ENCODE assay signal across 1 cellular context in genomic region chr1:11279630-11280029, GRCh38.
TF ChIP-seq lines count a peak whose summit lies in the region.

No MANE protein-coding gene starts in this region.

TF ChIP-seq in K562, 482 proteins besides CTCF, POLR2A, EP300 and RAD21:
- TF ChIP-seq NR0B1 (IDR thresholded peaks at IDR 0.05; ENCODE audit: partially characterized antibody) (no peak), TAL1 (IDR thresholded peaks at IDR 0.05) (0 out of 2 replicates have a peak, but pooled peaks have one; percentile 24), ZBTB40 (IDR thresholded peaks at IDR 0.05) (peak; percentile 66), ZBTB40 (CRISPR knock-in tag; IDR thresholded peaks at IDR 0.05) (no peak), E4F1 (CRISPR knock-in tag; IDR thresholded peaks at IDR 0.05; ENCODE audit: borderline replicate concordance) (no peak), FOSL1 (tag; conservative IDR thresholded peaks at IDR 0.05) (peak; percentile 48; the same call in 1 of the 2 replicates), CREM (IDR thresholded peaks at IDR 0.05; ENCODE audit: low read depth) (0 out of 2 replicates have a peak, but pooled peaks have one; percentile 24), ZNF586 (CRISPR knock-in tag; conservative IDR thresholded peaks at IDR 0.05) (no peak), DPF2 (IDR thresholded peaks at IDR 0.05) (peak; percentile 73), ARID1B (IDR thresholded peaks at IDR 0.05) (peak; percentile 62), VEZF1 (CRISPR knock-in tag; IDR thresholded peaks at IDR 0.05) (peak; percentile 43; the same call in 1 of the 2 replicates), ATF7 (IDR thresholded peaks at IDR 0.05) (0 out of 2 replicates have a peak, but pooled peaks have one; percentile 70), TCF3 (CRISPR knock-in tag; IDR thresholded peaks at IDR 0.05) (peak; percentile 33; the same call in 1 of the 2 replicates), SLC30A9 (CRISPR knock-in tag; IDR thresholded peaks at IDR 0.05) (no peak), ATF3 (IDR thresholded peaks at IDR 0.05) (peak; percentile 89), ATF3 (CRISPR knock-in tag; conservative IDR thresholded peaks at IDR 0.05) (no peak; the same call in 1 of the 2 replicates), SMARCE1 (IDR thresholded peaks at IDR 0.05) (0 out of 2 replicates have a peak, but pooled peaks have one; percentile 29), MAFG (tag; conservative IDR thresholded peaks at IDR 0.05) (no peak), TEAD4 (IDR thresholded peaks at IDR 0.05; ENCODE audit: low read length) (peak; percentile 42; the same call in 1 of the 2 replicates), TEAD4 (CRISPR knock-in tag; IDR thresholded peaks at IDR 0.05; ENCODE audit: borderline replicate concordance) (no peak), SMARCA4 (IDR thresholded peaks at IDR 0.05) (peak; percentile 55; the same call in 1 of the 2 replicates), JUND (IDR thresholded peaks at IDR 0.05; ENCODE audit: borderline replicate concordance, low read depth, low read length) (peak; percentile 89), JUND (tag; IDR thresholded peaks at IDR 0.05; ENCODE audit: borderline replicate concordance, low read depth, low read length) (peak; percentile 80; the same call in 1 of the 3 replicates), CBFA2T3 (IDR thresholded peaks at IDR 0.05) (peak; percentile 59), JUN (IDR thresholded peaks at IDR 0.05; ENCODE audit: borderline replicate concordance, low read depth, low read length) (peak; percentile 71; the same call in 1 of the 2 replicates), JUN (CRISPR knock-in tag; IDR thresholded peaks at IDR 0.05; ENCODE audit: borderline replicate concordance) (no peak), CBFA2T2 (conservative IDR thresholded peaks at IDR 0.05) (0 out of 2 replicates have a peak, but pooled peaks have one; percentile 18)
